In genomic region chr10:79047875-79048638, GRCh38 we compare ENCODE assay signal across 10 cellular contexts. TPM values are rescaled to one million over a fixed set of nuclear protein-coding genes. Genes with fewer than 3 reads are reported as not detected.
A peak's percentile ranks its signal among the peaks of the same experiment; 100 is the strongest.
DNase-seq lines count a peak whose midpoint lies in the region; ATAC-seq and TF ChIP-seq lines count a peak whose summit lies in the region.
"Had no signal": no experiment of that assay in that cellular context is flagged by ENCODE, and none has a peak within 500 bp of the region (broad histone marks: within the 10 kb centered on the region; RNA-seq: fewer than 3 reads in every experiment).

No MANE protein-coding gene starts in this region.

- no peaks in the 10 kb centered on the region for H3K9me3 Mint-ChIP-seq in activated T-helper 1 cell treated with anti-CD3 and anti-CD28 coated beads, Interleukin-12 subunit alpha, Interleukin-12 subunit beta, Interleukin-2, Interleukin-4 antibody, amounts not matched to agents 30 ng/mL and 10 ng/mL and 1 ng/mL, durations not matched to agents 14 hours and 24 hours and 36 hours

- no peak for TF ChIP-seq CTCF in cardiac muscle cell (IDR thresholded peaks at IDR 0.05; ENCODE audit: low read depth, low read length)

- peak overlapping the region; percentile 72 for H3K4me3 Mint-ChIP-seq in activated T-helper 1 cell treated with anti-CD3 and anti-CD28 coated beads, Interleukin-12 subunit alpha, Interleukin-12 subunit beta, Interleukin-2, Interleukin-4 antibody, amounts not matched to agents 30 ng/mL and 10 ng/mL and 1 ng/mL, durations not matched to agents 14 hours and 24 hours and 36 hours
- H3K4me3 Mint-ChIP-seq: brain had no signal

- no peak overlapping the region for H2AK5ac ChIP-seq in mesenchymal stem cell (ENCODE audit: low read length, severe bottlenecking)

- DNase-seq in cardiac muscle cell (ENCODE audit: low read depth in 1 of 2, low spot score in 1 of 2): no peak
- no peak for DNase-seq in Right ventricle myocardium inferior (ENCODE audit: missing footprints)
- DNase-seq in activated T-helper 1 cell treated with anti-CD3 and anti-CD28 coated beads, Interleukin-12 subunit alpha, Interleukin-12 subunit beta, Interleukin-2, Interleukin-4 antibody, amounts not matched to agents 30 ng/mL and 10 ng/mL and 1 ng/mL, durations not matched to agents 14 hours and 24 hours and 36 hours (ENCODE audit: low spot score): peak; percentile 68
- DNase-seq in mesenchymal stem cell: no peak
- no peak for DNase-seq in NCI-H2081 (lab: John Stamatoyannopoulos, UW)
- DNase-seq: PC-9 had no signal

- H3K27ac Mint-ChIP-seq in activated T-helper 1 cell treated with anti-CD3 and anti-CD28 coated beads, Interleukin-12 subunit alpha, Interleukin-12 subunit beta, Interleukin-2, Interleukin-4 antibody, amounts not matched to agents 30 ng/mL and 10 ng/mL and 1 ng/mL, durations not matched to agents 14 hours and 24 hours and 36 hours: peak overlapping the region; percentile 94

- H3K9me3 ChIP-seq in cardiac muscle cell (ENCODE audit: low read depth): no peaks in the 10 kb centered on the region
- H3K9me3 ChIP-seq in mesenchymal stem cell (ENCODE audit: control insufficient read depth, low read length): no peaks in the 10 kb centered on the region

- H2BK120ac ChIP-seq in mesenchymal stem cell (ENCODE audit: low read depth, low read length): peak overlapping the region; percentile 42

- peaks cover 40% of the 10 kb centered on the region for H3K4me1 Mint-ChIP-seq in activated T-helper 1 cell treated with anti-CD3 and anti-CD28 coated beads, Interleukin-12 subunit alpha, Interleukin-12 subunit beta, Interleukin-2, Interleukin-4 antibody, amounts not matched to agents 30 ng/mL and 10 ng/mL and 1 ng/mL, durations not matched to agents 14 hours and 24 hours and 36 hours (ENCODE audit: low read depth)

- H3K4me3 ChIP-seq in cardiac muscle cell: no peak overlapping the region
- no peak overlapping the region for H3K4me3 ChIP-seq in mesenchymal stem cell (ENCODE audit: insufficient read depth in 1 of 2, low read depth in 1 of 2, low read length in 2 of 2)
- H3K4me3 ChIP-seq: PC-9 had no signal

- no peak overlapping the region for H2AFZ ChIP-seq in mesenchymal stem cell (ENCODE audit: low read depth, low read length)
- H2AFZ ChIP-seq: PC-9 had no signal

- no peak overlapping the region for H2BK5ac ChIP-seq in mesenchymal stem cell (ENCODE audit: low read depth, low read length, poor library complexity, severe bottlenecking)

- no peak overlapping the region for H3K4me2 ChIP-seq in mesenchymal stem cell (ENCODE audit: low read length, poor library complexity, severe bottlenecking)
- H3K4me2 ChIP-seq: PC-9 had no signal

- peak overlapping the region in 1 of 2 experiments; percentile 64 for H2BK12ac ChIP-seq in mesenchymal stem cell (ENCODE audit: low read length in 2 of 2)

- H3K36me3 ChIP-seq in cardiac muscle cell (no peaks in the 10 kb centered on the region), mesenchymal stem cell (ENCODE audit: control insufficient read depth in 1 of 2, insufficient read depth in 2 of 2, low read depth in 1 of 2, low read length in 2 of 2) (no peaks in the 10 kb centered on the region)

- 43% methylated on average over 12 of the region's 13 CpGs for WGBS in mesenchymal stem cell

- ATAC-seq in Right ventricle myocardium inferior: no peak
- ATAC-seq in GM18909 (IDR thresholded peaks at IDR 0.05; ENCODE audit: poor library complexity, unreplicated experiment): no peak
- ATAC-seq in HG02588 (IDR thresholded peaks at IDR 0.05; ENCODE audit: unreplicated experiment): no peak
- ATAC-seq in HG03097 (IDR thresholded peaks at IDR 0.05; ENCODE audit: low FRiP score, unreplicated experiment): no peak

- H3K27ac ChIP-seq in cardiac muscle cell (peak overlapping the region; percentile 64), mesenchymal stem cell (ENCODE audit: low read length, poor library complexity, severe bottlenecking) (no peak overlapping the region)
- H3K27ac ChIP-seq: PC-9 had no signal

- peak overlapping the region in 1 of 2 experiments; percentile 30 for H3K4ac ChIP-seq in mesenchymal stem cell (ENCODE audit: low read depth in 1 of 2, low read length in 2 of 2)

- H3K27me3 ChIP-seq in cardiac muscle cell (no peaks in the 10 kb centered on the region), mesenchymal stem cell (ENCODE audit: control insufficient read depth in 1 of 2, insufficient read depth in 1 of 2, low read length in 2 of 2) (peaks cover 3 to 13% of the 10 kb centered on the region in 2 experiments)

- H2BK15ac ChIP-seq in mesenchymal stem cell (ENCODE audit: low read depth, poor library complexity, severe bottlenecking): no peak overlapping the region

- peaks cover 34% of the 10 kb centered on the region for H3K4me1 ChIP-seq in cardiac muscle cell (ENCODE audit: low read depth)
- H3K4me1 ChIP-seq in mesenchymal stem cell (ENCODE audit: control insufficient read depth, insufficient read depth, low read depth, low read length): peaks cover 9% of the 10 kb centered on the region

- no peak overlapping the region for H3K23ac ChIP-seq in mesenchymal stem cell (ENCODE audit: low read length in 2 of 2)

- H3K9ac ChIP-seq in mesenchymal stem cell (ENCODE audit: low read length): no peak overlapping the region

- H3K36me3 Mint-ChIP-seq in activated T-helper 1 cell treated with anti-CD3 and anti-CD28 coated beads, Interleukin-12 subunit alpha, Interleukin-12 subunit beta, Interleukin-2, Interleukin-4 antibody, amounts not matched to agents 30 ng/mL and 10 ng/mL and 1 ng/mL, durations not matched to agents 14 hours and 24 hours and 36 hours (ENCODE audit: low read depth): peaks cover 2% of the 10 kb centered on the region
- H3K36me3 Mint-ChIP-seq: brain had no signal

- peaks cover 7% of the 10 kb centered on the region for H3K27me3 Mint-ChIP-seq in activated T-helper 1 cell treated with anti-CD3 and anti-CD28 coated beads, Interleukin-12 subunit alpha, Interleukin-12 subunit beta, Interleukin-2, Interleukin-4 antibody, amounts not matched to agents 30 ng/mL and 10 ng/mL and 1 ng/mL, durations not matched to agents 14 hours and 24 hours and 36 hours (ENCODE audit: insufficient read depth)

- H4K8ac ChIP-seq in mesenchymal stem cell (ENCODE audit: low read length): peak overlapping the region; percentile 90

- H3K18ac ChIP-seq in mesenchymal stem cell (ENCODE audit: low read depth in 1 of 2, low read length in 2 of 2): peak overlapping the region; percentile 45 to 49

- no peak overlapping the region for H3K14ac ChIP-seq in mesenchymal stem cell (ENCODE audit: low read length in 2 of 2)

- no peaks in the 10 kb centered on the region for H3K79me1 ChIP-seq in mesenchymal stem cell (replicated peaks; ENCODE audit: low read length, poor library complexity, severe bottlenecking)

- peak overlapping the region; percentile 53 for H4K91ac ChIP-seq in mesenchymal stem cell (ENCODE audit: low read length)

- intact Hi-C loops in Right ventricle myocardium inferior (cut with DNase I): no loop called here
- intact Hi-C loops in activated T-helper 1 cell treated with anti-CD3 and anti-CD28 coated beads, Interleukin-12 subunit alpha, Interleukin-12 subunit beta, Interleukin-2, Interleukin-4 antibody, amounts not matched to agents 30 ng/mL and 10 ng/mL and 1 ng/mL, durations not matched to agents 14 hours and 24 hours and 36 hours (cut with micrococcal nuclease): loop anchor here (1.0 kb wide), 2 partner anchors 20 to 74 kb away; partner anchors contain the start of gene ZMIZ1

RNA-seq across cellular contexts. Expression of gene ZMIZ1, which starts 20.7 kb away (rescaled TPM):
- total RNA-seq in cardiac muscle cell (57.1 and 78.8 TPM in 2 replicates), Right ventricle myocardium inferior (48.8 TPM)
- 48.2 and 57.7 TPM in 2 replicates for polyA plus RNA-seq in cardiac muscle cell
- total RNA-seq in activated T-helper 1 cell treated with anti-CD3 and anti-CD28 coated beads, Interleukin-12 subunit alpha, Interleukin-12 subunit beta, Interleukin-2, Interleukin-4 antibody, amounts not matched to agents 30 ng/mL and 10 ng/mL and 1 ng/mL, durations not matched to agents 14 hours and 24 hours and 36 hours: 67.6 and 67.8 TPM in 2 replicates
- 36.4 TPM for polyA plus RNA-seq in mesenchymal stem cell (2013, experiment 1 of 2)
- polyA plus RNA-seq in mesenchymal stem cell (2013, experiment 2 of 2): 35.8 TPM
